In the genomic region with DNA sequence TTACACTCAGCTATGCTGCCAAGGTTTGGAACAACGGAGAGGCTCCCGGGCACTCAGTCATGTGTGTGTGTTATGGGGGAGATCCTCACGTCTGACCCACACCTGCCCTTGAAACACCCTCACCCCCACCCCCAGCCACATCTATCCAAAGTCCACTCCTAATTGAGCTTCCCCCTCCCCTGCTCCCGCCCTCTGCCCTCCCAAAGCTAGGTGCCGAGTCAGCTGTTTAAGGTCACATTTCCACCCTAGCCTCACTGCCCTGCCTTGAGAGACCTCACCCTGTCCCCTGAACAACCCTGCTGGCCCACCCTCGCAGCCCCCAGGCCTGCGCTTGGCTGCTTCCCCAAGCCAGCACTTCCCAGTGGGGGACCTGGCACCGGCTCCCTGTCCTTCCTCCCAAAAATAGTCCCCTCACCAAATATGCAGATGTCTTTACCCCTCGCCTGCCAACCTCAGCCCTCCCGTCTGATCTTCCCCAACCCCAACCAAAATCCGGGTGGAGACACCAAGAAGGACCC, we compare ENCODE assay signal across 19 cellular contexts. TPM values are rescaled to one million over a fixed set of nuclear protein-coding genes. Genes with fewer than 3 reads are reported as not detected.
DNase-seq lines count a peak whose midpoint lies in the region; ATAC-seq and TF ChIP-seq lines count a peak whose summit lies in the region.
"Had no signal": no experiment of that assay in that cellular context is flagged by ENCODE, and none has a peak within 500 bp of the region (broad histone marks: within the 10 kb centered on the region; RNA-seq: fewer than 3 reads in every experiment).

No MANE protein-coding gene starts in this region.

- no peaks in the 10 kb centered on the region for H3K9me3 ChIP-seq in right lobe of liver
- H3K9me3 ChIP-seq in left lung: no peaks in the 10 kb centered on the region
- H3K9me3 ChIP-seq: BLaER1 had no signal

- peak overlapping the region; percentile 72; the same call in 1 of the 2 replicates for H3K27ac Mint-ChIP-seq in WTC11
- H3K27ac Mint-ChIP-seq: CD14-positive monocyte; CD4-positive, alpha-beta memory T cell; IgD-negative memory B cell had no signal

- peaks cover 0 to 24% (median 8%) of the 10 kb centered on the region in 4 donors for H3K36me3 ChIP-seq in right lobe of liver
- no peaks in the 10 kb centered on the region for H3K36me3 ChIP-seq in left lung
- H3K36me3 ChIP-seq: BLaER1 had no signal

- H3K4me3 Mint-ChIP-seq in WTC11: no peak overlapping the region
- H3K4me3 Mint-ChIP-seq: CD14-positive monocyte; CD4-positive, alpha-beta memory T cell; IgD-negative memory B cell had no signal

- intact Hi-C loops in right lobe of liver (cut with DNase I) (no loop called here), sciatic nerve (cut with DNase I) (no loop called here), left lung (cut with DNase I) (no loop called here)

- peak; percentile 0 for DNase-seq in stimulated activated naive CD4-positive, alpha-beta T cell treated with Interleukin-2 at 50 U/mL for 16 hours (lab: John Stamatoyannopoulos, UW)
- DNase-seq in stimulated activated naive CD4-positive, alpha-beta T cell (lab: John Stamatoyannopoulos, UW): no peak
- DNase-seq in WTC11 (ENCODE audit: low spot score) (no peak), right lobe of liver (peak in 1 of 3 donors; percentile 50), sciatic nerve (ENCODE audit: low spot score) (no peak), left lung (no peak), NCI-H128 (lab: John Stamatoyannopoulos, UW; ENCODE audit: unreplicated experiment) (no peak)
- DNase-seq: Calu3; CD4-positive, alpha-beta memory T cell; DMS 273 treated with DMSO at 0.1 percent for 48 hours; DMS53; GOT3; H7; KBM-7 had no signal

- peak overlapping the region in 1 of 3 donors; percentile 56 for H3K27ac ChIP-seq in right lobe of liver
- no peak overlapping the region for H3K27ac ChIP-seq in left lung
- H3K27ac ChIP-seq: 22Rv1, BLaER1 had no signal

- CTCF ChIA-PET in WTC11 (lab: Charles Lee): no interaction called here

- TF ChIP-seq CTCF in WTC11 (IDR thresholded peaks at IDR 0.05): no peak
- no peak for TF ChIP-seq CTCF in right lobe of liver (IDR thresholded peaks at IDR 0.05)
- no peak for TF ChIP-seq CTCF in left lung (IDR thresholded peaks at IDR 0.05)

- POLR2A ChIA-PET in WTC11 (lab: Charles Lee): no interaction called here

- H3K27me3 ChIP-seq in right lobe of liver: no peaks in the 10 kb centered on the region
- no peaks in the 10 kb centered on the region for H3K27me3 ChIP-seq in left lung
- H3K27me3 ChIP-seq: BLaER1 had no signal

- ATAC-seq in WTC11 (no peak), right lobe of liver (peak; percentile 59 to 85 (median 77)), sciatic nerve (peak; percentile 18), left lung (no peak), HG02610 (IDR thresholded peaks at IDR 0.05; ENCODE audit: unreplicated experiment) (no peak)

- H3K27me3 Mint-ChIP-seq in WTC11 (ENCODE audit: low read depth): no peaks in the 10 kb centered on the region
- H3K27me3 Mint-ChIP-seq: CD4-positive, alpha-beta memory T cell had no signal

- H3K4me1 ChIP-seq in right lobe of liver: peaks cover 0 to 16% (median 3%) of the 10 kb centered on the region in 4 donors
- H3K4me1 ChIP-seq in left lung: no peaks in the 10 kb centered on the region

- TF ChIP-seq POLR2A in right lobe of liver (IDR thresholded peaks at IDR 0.05): no peak

- H3K9me3 Mint-ChIP-seq in WTC11: no peaks in the 10 kb centered on the region
- H3K9me3 Mint-ChIP-seq: CD4-positive, alpha-beta memory T cell; IgD-negative memory B cell had no signal

- H3K36me3 Mint-ChIP-seq in WTC11: peaks cover 57% of the 10 kb centered on the region
- H3K36me3 Mint-ChIP-seq: CD14-positive monocyte; CD4-positive, alpha-beta memory T cell; IgD-negative memory B cell had no signal

- WGBS in right lobe of liver (ENCODE audit: insufficient coverage, low coverage, low lambda C conversion rate, missing lambda C conversion rate): 62% methylated on average over 7 of the region's 11 CpGs

- H3K4me3 ChIP-seq in right lobe of liver (no peak overlapping the region), left lung (no peak overlapping the region)
- H3K4me3 ChIP-seq: BLaER1 had no signal

- no peaks in the 10 kb centered on the region for H3K4me1 Mint-ChIP-seq in WTC11
- H3K4me1 Mint-ChIP-seq: CD14-positive monocyte had no signal

TF ChIP-seq in WTC11, 78 proteins besides CTCF, POLR2A, EP300 and RAD21:
- TF ChIP-seq, protein P1, sequence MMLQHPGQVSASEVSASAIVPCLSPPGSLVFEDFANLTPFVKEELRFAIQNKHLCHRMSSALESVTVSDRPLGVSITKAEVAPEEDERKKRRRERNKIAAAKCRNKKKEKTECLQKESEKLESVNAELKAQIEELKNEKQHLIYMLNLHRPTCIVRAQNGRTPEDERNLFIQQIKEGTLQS (CRISPR knock-in tag; conservative IDR thresholded peaks at IDR 0.05): no peak
- TF ChIP-seq, protein P2, sequence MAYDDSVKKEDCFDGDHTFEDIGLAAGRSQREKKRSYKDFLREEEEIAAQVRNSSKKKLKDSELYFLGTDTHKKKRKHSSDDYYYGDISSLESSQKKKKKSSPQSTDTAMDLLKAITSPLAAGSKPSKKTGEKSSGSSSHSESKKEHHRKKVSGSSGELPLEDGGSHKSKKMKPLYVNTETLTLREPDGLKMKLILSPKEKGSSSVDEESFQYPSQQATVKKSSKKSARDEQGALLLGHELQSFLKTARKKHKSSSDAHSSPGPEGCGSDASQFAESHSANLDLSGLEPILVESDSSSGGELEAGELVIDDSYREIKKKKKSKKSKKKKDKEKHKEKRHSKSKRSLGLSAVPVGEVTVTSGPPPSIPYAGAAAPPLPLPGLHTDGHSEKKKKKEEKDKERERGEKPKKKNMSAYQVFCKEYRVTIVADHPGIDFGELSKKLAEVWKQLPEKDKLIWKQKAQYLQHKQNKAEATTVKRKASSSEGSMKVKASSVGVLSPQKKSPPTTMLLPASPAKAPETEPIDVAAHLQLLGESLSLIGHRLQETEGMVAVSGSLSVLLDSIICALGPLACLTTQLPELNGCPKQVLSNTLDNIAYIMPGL (CRISPR knock-in tag; IDR thresholded peaks at IDR 0.05): no peak
- TF ChIP-seq ZNF232 (CRISPR knock-in tag; IDR thresholded peaks at IDR 0.05): no peak
- TF ChIP-seq, protein P3, sequence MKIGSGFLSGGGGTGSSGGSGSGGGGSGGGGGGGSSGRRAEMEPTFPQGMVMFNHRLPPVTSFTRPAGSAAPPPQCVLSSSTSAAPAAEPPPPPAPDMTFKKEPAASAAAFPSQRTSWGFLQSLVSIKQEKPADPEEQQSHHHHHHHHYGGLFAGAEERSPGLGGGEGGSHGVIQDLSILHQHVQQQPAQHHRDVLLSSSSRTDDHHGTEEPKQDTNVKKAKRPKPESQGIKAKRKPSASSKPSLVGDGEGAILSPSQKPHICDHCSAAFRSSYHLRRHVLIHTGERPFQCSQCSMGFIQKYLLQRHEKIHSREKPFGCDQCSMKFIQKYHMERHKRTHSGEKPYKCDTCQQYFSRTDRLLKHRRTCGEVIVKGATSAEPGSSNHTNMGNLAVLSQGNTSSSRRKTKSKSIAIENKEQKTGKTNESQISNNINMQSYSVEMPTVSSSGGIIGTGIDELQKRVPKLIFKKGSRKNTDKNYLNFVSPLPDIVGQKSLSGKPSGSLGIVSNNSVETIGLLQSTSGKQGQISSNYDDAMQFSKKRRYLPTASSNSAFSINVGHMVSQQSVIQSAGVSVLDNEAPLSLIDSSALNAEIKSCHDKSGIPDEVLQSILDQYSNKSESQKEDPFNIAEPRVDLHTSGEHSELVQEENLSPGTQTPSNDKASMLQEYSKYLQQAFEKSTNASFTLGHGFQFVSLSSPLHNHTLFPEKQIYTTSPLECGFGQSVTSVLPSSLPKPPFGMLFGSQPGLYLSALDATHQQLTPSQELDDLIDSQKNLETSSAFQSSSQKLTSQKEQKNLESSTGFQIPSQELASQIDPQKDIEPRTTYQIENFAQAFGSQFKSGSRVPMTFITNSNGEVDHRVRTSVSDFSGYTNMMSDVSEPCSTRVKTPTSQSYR (CRISPR knock-in tag; IDR thresholded peaks at IDR 0.05): no peak
- TF ChIP-seq, protein P4, sequence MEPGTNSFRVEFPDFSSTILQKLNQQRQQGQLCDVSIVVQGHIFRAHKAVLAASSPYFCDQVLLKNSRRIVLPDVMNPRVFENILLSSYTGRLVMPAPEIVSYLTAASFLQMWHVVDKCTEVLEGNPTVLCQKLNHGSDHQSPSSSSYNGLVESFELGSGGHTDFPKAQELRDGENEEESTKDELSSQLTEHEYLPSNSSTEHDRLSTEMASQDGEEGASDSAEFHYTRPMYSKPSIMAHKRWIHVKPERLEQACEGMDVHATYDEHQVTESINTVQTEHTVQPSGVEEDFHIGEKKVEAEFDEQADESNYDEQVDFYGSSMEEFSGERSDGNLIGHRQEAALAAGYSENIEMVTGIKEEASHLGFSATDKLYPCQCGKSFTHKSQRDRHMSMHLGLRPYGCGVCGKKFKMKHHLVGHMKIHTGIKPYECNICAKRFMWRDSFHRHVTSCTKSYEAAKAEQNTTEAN (CRISPR knock-in tag; IDR thresholded peaks at IDR 0.05): no peak
- TF ChIP-seq CREB1 (CRISPR knock-in tag; IDR thresholded peaks at IDR 0.05): no peak
- TF ChIP-seq, protein P5, sequence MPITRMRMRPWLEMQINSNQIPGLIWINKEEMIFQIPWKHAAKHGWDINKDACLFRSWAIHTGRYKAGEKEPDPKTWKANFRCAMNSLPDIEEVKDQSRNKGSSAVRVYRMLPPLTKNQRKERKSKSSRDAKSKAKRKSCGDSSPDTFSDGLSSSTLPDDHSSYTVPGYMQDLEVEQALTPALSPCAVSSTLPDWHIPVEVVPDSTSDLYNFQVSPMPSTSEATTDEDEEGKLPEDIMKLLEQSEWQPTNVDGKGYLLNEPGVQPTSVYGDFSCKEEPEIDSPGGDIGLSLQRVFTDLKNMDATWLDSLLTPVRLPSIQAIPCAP (CRISPR knock-in tag; IDR thresholded peaks at IDR 0.05): no peak
- no peak for TF ChIP-seq NFE2L1 (CRISPR knock-in tag; IDR thresholded peaks at IDR 0.05)
- TF ChIP-seq, protein P6, sequence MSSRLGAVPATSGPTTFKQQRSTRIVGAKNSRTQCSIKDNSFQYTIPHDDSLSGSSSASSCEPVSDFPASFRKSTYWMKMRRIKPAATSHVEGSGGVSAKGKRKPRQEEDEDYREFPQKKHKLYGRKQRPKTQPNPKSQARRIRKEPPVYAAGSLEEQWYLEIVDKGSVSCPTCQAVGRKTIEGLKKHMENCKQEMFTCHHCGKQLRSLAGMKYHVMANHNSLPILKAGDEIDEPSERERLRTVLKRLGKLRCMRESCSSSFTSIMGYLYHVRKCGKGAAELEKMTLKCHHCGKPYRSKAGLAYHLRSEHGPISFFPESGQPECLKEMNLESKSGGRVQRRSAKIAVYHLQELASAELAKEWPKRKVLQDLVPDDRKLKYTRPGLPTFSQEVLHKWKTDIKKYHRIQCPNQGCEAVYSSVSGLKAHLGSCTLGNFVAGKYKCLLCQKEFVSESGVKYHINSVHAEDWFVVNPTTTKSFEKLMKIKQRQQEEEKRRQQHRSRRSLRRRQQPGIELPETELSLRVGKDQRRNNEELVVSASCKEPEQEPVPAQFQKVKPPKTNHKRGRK (CRISPR knock-in tag; IDR thresholded peaks at IDR 0.05; ENCODE audit: borderline replicate concordance): no peak

RNA-seq across cellular contexts. Expression of a gene that starts 36.0 kb away (rescaled TPM):
- total RNA-seq in WTC11 (2021) (136 to 153 TPM (median 145 TPM) in 3 replicates), right lobe of liver (100 to 1,000 TPM in 1 of 6 experiments, 10 to 100 TPM in 5; 76.2 to 103 (median 89.3) TPM), sciatic nerve (35.6 TPM), left lung (1 to 10 TPM in 1 of 2 donors, under 1 TPM in 1; 0.41 to 3.0 TPM)
- total RNA-seq: CD4-positive, alpha-beta memory T cell had no signal

Comparison
In these comparisons a context has a peak if more than half of its experiments do, and no peak if none do; other contexts are left out.
1. ATAC-seq: peak in right lobe of liver (4 of 4) and sciatic nerve (single experiment); none in WTC11 (single experiment), left lung (single experiment) and HG02610 (single experiment).